Comparison of ENCODE assay signal across 8 cellular contexts in genomic region chr15:41695750-41696436, GRCh38. TPM values are rescaled to one million over a fixed set of nuclear protein-coding genes. Genes with fewer than 3 reads are reported as not detected.
DNase-seq lines count a peak whose midpoint lies in the region; ATAC-seq and TF ChIP-seq lines count a peak whose summit lies in the region.

No MANE protein-coding gene starts in this region.

- CTCF ChIA-PET in naive thymus-derived CD4-positive, alpha-beta T cell (lab: Charles Lee) = interaction anchor here (0.6 to 1.5 kb wide), 8 partner anchors 9 to 209 kb away, joined by 3 to 6 read pairs (median 4); partner anchors contain the start of gene MAPKBP1

- peaks cover 20% of the 10 kb centered on the region for H3K36me3 Mint-ChIP-seq in T-helper 2 cell treated with Interferon-gamma antibody and Interleukin-4, amounts not matched to agents 5 μg/mL and 100 μg/mL, for 36 hours (ENCODE audit: low read depth)
- peaks cover 6 to 25% (median 18%) of the 10 kb centered on the region in 5 donors for H3K36me3 Mint-ChIP-seq in naive thymus-derived CD4-positive, alpha-beta T cell
- H3K36me3 Mint-ChIP-seq in glutamatergic neuron (ENCODE audit: unreplicated experiment) = no peaks in the 10 kb centered on the region

- DNase-seq in DMS53 treated with DMSO at 0.1 percent for 48 hours (lab: John Stamatoyannopoulos, UW; ENCODE audit: unreplicated experiment) = peak; percentile 0
- DNase-seq in T-helper 2 cell treated with Interferon-gamma antibody and Interleukin-4, amounts not matched to agents 5 μg/mL and 100 μg/mL, for 36 hours (ENCODE audit: low spot score) = peak; percentile 45
- DNase-seq in dermis blood vessel endothelial cell = peak; percentile 64
- DNase-seq in naive thymus-derived CD4-positive, alpha-beta T cell = peak in 7 of 9 donors; percentile 22 to 56 (median 44)
- no peak for DNase-seq in glutamatergic neuron
- DNase-seq in vagina (ENCODE audit: extremely low spot score in 2 of 2) = no peak

- H3K27me3 Mint-ChIP-seq in T-helper 2 cell treated with Interferon-gamma antibody and Interleukin-4, amounts not matched to agents 5 μg/mL and 100 μg/mL, for 36 hours (ENCODE audit: low read depth) = no peaks in the 10 kb centered on the region
- no peaks in the 10 kb centered on the region for H3K27me3 Mint-ChIP-seq in naive thymus-derived CD4-positive, alpha-beta T cell
- no peaks in the 10 kb centered on the region for H3K27me3 Mint-ChIP-seq in glutamatergic neuron (ENCODE audit: unreplicated experiment)

- H3K27me3 ChIP-seq in naive thymus-derived CD4-positive, alpha-beta T cell (ENCODE audit: control insufficient read depth in 2 of 2, insufficient read depth in 2 of 2, low read length in 2 of 2) = no peaks in the 10 kb centered on the region
- no peaks in the 10 kb centered on the region for H3K27me3 ChIP-seq in vagina

- peak overlapping the region; percentile 47 for H3K4me3 Mint-ChIP-seq in T-helper 2 cell treated with Interferon-gamma antibody and Interleukin-4, amounts not matched to agents 5 μg/mL and 100 μg/mL, for 36 hours
- peak overlapping the region; percentile 3 to 69 (median 56) for H3K4me3 Mint-ChIP-seq in naive thymus-derived CD4-positive, alpha-beta T cell
- H3K4me3 Mint-ChIP-seq in glutamatergic neuron (ENCODE audit: unreplicated experiment) = no peak overlapping the region

- H3K4me3 ChIP-seq in naive thymus-derived CD4-positive, alpha-beta T cell (ENCODE audit: low read length) = no peak overlapping the region
- no peak overlapping the region for H3K4me3 ChIP-seq in vagina

- H3K4me1 Mint-ChIP-seq in T-helper 2 cell treated with Interferon-gamma antibody and Interleukin-4, amounts not matched to agents 5 μg/mL and 100 μg/mL, for 36 hours (ENCODE audit: low read depth) = peaks cover 24% of the 10 kb centered on the region
- H3K4me1 Mint-ChIP-seq in naive thymus-derived CD4-positive, alpha-beta T cell = peaks cover 25 to 74% (median 59%) of the 10 kb centered on the region in 7 donors
- H3K4me1 Mint-ChIP-seq in glutamatergic neuron (ENCODE audit: low read depth, unreplicated experiment) = peaks cover 2% of the 10 kb centered on the region

- H3K27ac ChIP-seq in naive thymus-derived CD4-positive, alpha-beta T cell (ENCODE audit: low read depth, low read length) = peak overlapping the region; percentile 42
- no peak overlapping the region for H3K27ac ChIP-seq in vagina

- peaks cover 0 to 10% of the 10 kb centered on the region in 2 donors for H3K4me1 ChIP-seq in naive thymus-derived CD4-positive, alpha-beta T cell (ENCODE audit: control insufficient read depth in 2 of 2, insufficient read depth in 2 of 2, low read length in 2 of 2)
- H3K4me1 ChIP-seq in vagina = peaks cover 13% of the 10 kb centered on the region

- TF ChIP-seq CTCF in glutamatergic neuron (IDR thresholded peaks at IDR 0.05; ENCODE audit: partially characterized antibody, unreplicated experiment) (no peak), vagina (IDR thresholded peaks at IDR 0.05) (no peak)

- no peaks in the 10 kb centered on the region for H3K9me3 ChIP-seq in naive thymus-derived CD4-positive, alpha-beta T cell (ENCODE audit: control insufficient read depth in 2 of 3, low read length in 3 of 3)
- H3K9me3 ChIP-seq in vagina = no peaks in the 10 kb centered on the region

- H3K36me3 ChIP-seq in naive thymus-derived CD4-positive, alpha-beta T cell (ENCODE audit: control insufficient read depth in 2 of 3, insufficient read depth in 3 of 3, low read length in 3 of 3) = peaks cover 0 to 20% (median 9%) of the 10 kb centered on the region in 3 experiments
- H3K36me3 ChIP-seq in vagina = peaks cover 0 to 18% of the 10 kb centered on the region in 2 donors

- ATAC-seq in GM19397 (IDR thresholded peaks at IDR 0.05; ENCODE audit: unreplicated experiment) = peak; percentile 74
- ATAC-seq in HG03520 (IDR thresholded peaks at IDR 0.05; ENCODE audit: unreplicated experiment) = peak; percentile 74
- peak; percentile 97 for ATAC-seq in naive thymus-derived CD4-positive, alpha-beta T cell

- no peak for TF ChIP-seq POLR2A in vagina (IDR thresholded peaks at IDR 0.05)

- POLR2A ChIA-PET in naive thymus-derived CD4-positive, alpha-beta T cell (lab: Charles Lee) = interaction anchor here (0.6 to 0.7 kb wide), 2 partner anchors 73 to 96 kb away, joined by 3 to 4 read pairs; no protein-coding TSS in a partner anchor

- intact Hi-C loops in naive thymus-derived CD4-positive, alpha-beta T cell (cut with micrococcal nuclease) = loop anchor here (1.0 to 5.0 kb wide), 10 partner anchors 9 to 361 kb away; partner anchors contain the start of genes JMJD7 (in 1 of the 2) and MAPKBP1 (in 1 of the 2)
- intact Hi-C loops in vagina (cut with DNase I) = no loop called here

- no peaks in the 10 kb centered on the region for H3K9me3 Mint-ChIP-seq in T-helper 2 cell treated with Interferon-gamma antibody and Interleukin-4, amounts not matched to agents 5 μg/mL and 100 μg/mL, for 36 hours
- no peaks in the 10 kb centered on the region for H3K9me3 Mint-ChIP-seq in naive thymus-derived CD4-positive, alpha-beta T cell
- no peaks in the 10 kb centered on the region for H3K9me3 Mint-ChIP-seq in glutamatergic neuron (ENCODE audit: unreplicated experiment)

- peak overlapping the region; percentile 79 for H3K27ac Mint-ChIP-seq in T-helper 2 cell treated with Interferon-gamma antibody and Interleukin-4, amounts not matched to agents 5 μg/mL and 100 μg/mL, for 36 hours
- peak overlapping the region; percentile 22 to 81 (median 67) for H3K27ac Mint-ChIP-seq in naive thymus-derived CD4-positive, alpha-beta T cell
- H3K27ac Mint-ChIP-seq in glutamatergic neuron (ENCODE audit: unreplicated experiment) = no peak overlapping the region

RNA-seq across cellular contexts. Expression of gene MGA, which starts 35.7 kb away (rescaled TPM):
- total RNA-seq in dermis blood vessel endothelial cell (42.0 and 59.7 TPM in 2 replicates), glutamatergic neuron (ENCODE audit: unreplicated experiment) (68.9 TPM), vagina (44.2 TPM)
- 10 to 100 TPM; 35.8 to 73.8 (median 47.3) TPM for total RNA-seq in naive thymus-derived CD4-positive, alpha-beta T cell
- polyA plus RNA-seq in naive thymus-derived CD4-positive, alpha-beta T cell = 10 to 100 TPM; 12.7 to 25.1 TPM

Comparison
In these comparisons a context has a peak if more than half of its experiments do, and no peak if none do; other contexts are left out.
1. DNase-seq: peak in DMS53 treated with DMSO at 0.1 percent for 48 hours (single experiment), T-helper 2 cell treated with Interferon-gamma antibody and Interleukin-4, amounts not matched to agents 5 μg/mL and 100 μg/mL, for 36 hours (single experiment), dermis blood vessel endothelial cell (single experiment) and naive thymus-derived CD4-positive, alpha-beta T cell (7 of 9); none in glutamatergic neuron (single experiment) and vagina (0 of 2).
2. Peak in every context shown above with its lines, with median percentiles within 50 percentile points of each other: ATAC-seq.